In genomic region chr20:22775671-22776139, GRCh38 we compare ENCODE assay signal across 16 cellular contexts.
A peak's percentile ranks its signal among the peaks of the same experiment; 100 is the strongest.
DNase-seq lines count a peak whose midpoint lies in the region; ATAC-seq, FAIRE-seq and TF ChIP-seq lines count a peak whose summit lies in the region.
"Had no signal": no experiment of that assay in that cellular context is flagged by ENCODE, and none has a peak within 500 bp of the region (broad histone marks: within the 10 kb centered on the region; RNA-seq: fewer than 3 reads in every experiment).

No MANE protein-coding gene starts in this region.

- TF ChIP-seq CTCF in choroid plexus epithelial cell (conservative IDR thresholded peaks at IDR 0.05; ENCODE audit: low read depth, low read length), result no peak

- peak; percentile 90 for FAIRE-seq in RCC 7860 (lab: Jason Lieb, UNC)

- H3K4me3 ChIP-seq in choroid plexus epithelial cell (ENCODE audit: low read depth, low read length), result no peak overlapping the region
- H3K4me3 ChIP-seq: gastroesophageal sphincter, upper lobe of left lung had no signal

- DNase-seq in EL (peak; percentile 79), RCC 7860 (ENCODE audit: low spot score) (peak; percentile 94), choroid plexus epithelial cell (ENCODE audit: low read depth) (peak; percentile 62), lung microvascular endothelial cell (ENCODE audit: low read depth in 2 of 2) (peak; percentile 35 to 58), NCI-H187 treated with DMSO at 0.1 percent for 48 hours (lab: John Stamatoyannopoulos, UW) (no peak), GM03348 (ENCODE audit: low spot score) (no peak)
- no peak for DNase-seq in stimulated activated CD4-positive, alpha-beta T cell treated with anti-CD3 and anti-CD28 coated beads, Interleukin-1b, Interleukin-23, amount 100 ng/mL, for 48 hours
- DNase-seq: activated CD4-positive, alpha-beta T cell treated with anti-CD3 and anti-CD28 coated beads, Interleukin-2, amount 10 ng/mL, durations not matched to agents 7 days and 5 days; activated T-cell treated with anti-CD3 and anti-CD28 coated beads, Interleukin-2, amount 50 U/mL, for 48 hours; amygdala; NCI-H1092; stimulated activated CD4-positive, alpha-beta T cell treated with anti-CD3 and anti-CD28 coated beads, Interleukin-4, amount 100 ng/mL, for 24 hours; T-helper 2 cell; upper lobe of left lung had no signal

- ATAC-seq in HG03025 (IDR thresholded peaks at IDR 0.05; ENCODE audit: low FRiP score, unreplicated experiment), result no peak
- ATAC-seq: gastroesophageal sphincter had no signal

Comparison
In these comparisons a context has a peak if more than half of its experiments do, and no peak if none do; other contexts are left out.
1. DNase-seq: peak in EL (single experiment), RCC 7860 (single experiment), choroid plexus epithelial cell (single experiment) and lung microvascular endothelial cell (2 of 2); none in stimulated activated CD4-positive, alpha-beta T cell treated with anti-CD3 and anti-CD28 coated beads, Interleukin-1b, Interleukin-23, amount 100 ng/mL, for 48 hours (single experiment), NCI-H187 treated with DMSO at 0.1 percent for 48 hours (single experiment) and GM03348 (single experiment).